In the genomic region with DNA sequence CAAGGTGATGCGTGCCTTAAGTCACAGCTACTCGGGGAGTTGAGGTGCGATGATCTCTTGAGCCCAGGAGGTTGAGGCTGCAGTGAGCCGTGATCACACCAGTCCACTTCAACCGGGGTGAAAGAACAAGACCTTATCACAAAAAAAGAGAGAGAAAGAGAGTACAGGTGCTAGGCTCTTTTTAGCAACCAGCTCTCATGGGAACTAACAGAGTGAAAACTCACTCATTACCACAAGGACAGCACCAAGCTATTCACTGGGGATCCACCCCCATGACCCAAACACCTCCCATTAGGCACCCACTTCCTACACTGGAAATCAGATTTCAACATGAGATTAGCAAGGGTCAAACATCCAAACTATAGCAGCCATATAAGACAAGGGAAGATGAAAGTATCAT, we compare ENCODE assay signal across 13 cellular contexts.
DNase-seq lines count a peak whose midpoint lies in the region; ATAC-seq and TF ChIP-seq lines count a peak whose summit lies in the region.
"Had no signal": no experiment of that assay in that cellular context is flagged by ENCODE, and none has a peak within 500 bp of the region (broad histone marks: within the 10 kb centered on the region; RNA-seq: fewer than 3 reads in every experiment).

No MANE protein-coding gene starts in this region.

- dilution Hi-C loops in mammary epithelial cell (cut with HindIII; ENCODE audit: low sequenced_read_pairs): no loop called here

- DNase-seq in NB4 (ENCODE audit: low read depth) (peak; percentile 16), HT-29 (ENCODE audit: low spot score) (no peak), left cardiac atrium (no peak), mammary epithelial cell (no peak), cerebellar cortex (ENCODE audit: low spot score) (no peak)
- DNase-seq: NCI-H1092 treated with DMSO at 0.1 percent for 48 hours; NCI-H526; Right ventricle myocardium superior; stimulated activated CD4-positive, alpha-beta T cell treated with anti-CD3 and anti-CD28 coated beads, Interleukin-2, amount 100 ng/mL, for 48 hours; stomach had no signal

- WGBS in mammary epithelial cell (ENCODE audit: low coverage, missing lambda C conversion rate): 90% methylated on average over 5 of the region's 5 CpGs

- CTCF ChIA-PET in mammary epithelial cell (lab: Charles Lee; ENCODE audit: low non-redundant PET): no interaction called here

- H3K9me3 ChIP-seq in mammary epithelial cell (replicated peaks; ENCODE audit: insufficient read depth, low read length): no peaks in the 10 kb centered on the region

- no TSS peak for BruUV-seq in mammary epithelial cell (replicated peaks; lab: Mats Ljungman, UMichigan)

- H4K20me1 ChIP-seq in mammary epithelial cell (ENCODE audit: insufficient read depth, low read length): no peaks in the 10 kb centered on the region

- H3K36me3 ChIP-seq in mammary epithelial cell (ENCODE audit: insufficient read depth, low read length): no peaks in the 10 kb centered on the region
- H3K36me3 ChIP-seq: stomach had no signal

- H3K79me2 ChIP-seq in mammary epithelial cell (ENCODE audit: insufficient read depth, low read length): no peaks in the 10 kb centered on the region

- ATAC-seq in GM18867 (IDR thresholded peaks at IDR 0.05; ENCODE audit: unreplicated experiment) (peak; percentile 75), GM21515 (IDR thresholded peaks at IDR 0.05; ENCODE audit: unreplicated experiment) (peak; percentile 78), HG02981 (IDR thresholded peaks at IDR 0.05; ENCODE audit: unreplicated experiment) (peak; percentile 78), left cardiac atrium (no peak)

- no peak overlapping the region for H3K27ac ChIP-seq in mammary epithelial cell (ENCODE audit: insufficient read depth, low read depth, low read length)
- H3K27ac ChIP-seq: stomach had no signal

- TF ChIP-seq CTCF in NB4 (IDR thresholded peaks at IDR 0.05; ENCODE audit: low read depth, low read length): no peak
- no peak for TF ChIP-seq CTCF in mammary epithelial cell (conservative IDR thresholded peaks at IDR 0.05 in 1 of 2, IDR thresholded peaks at IDR 0.05 in 1 of 2; ENCODE audit: extremely low read depth in 1 of 2, insufficient read depth in 1 of 2, low read depth in 1 of 2, low read length in 2 of 2)

- TF ChIP-seq POLR2A in NB4 (IDR thresholded peaks at IDR 0.05; ENCODE audit: extremely low read depth, insufficient read length): no peak

- H3K4me2 ChIP-seq in mammary epithelial cell (ENCODE audit: insufficient read depth, low read depth, low read length): no peak overlapping the region

- no peaks in the 10 kb centered on the region for H3K27me3 ChIP-seq in mammary epithelial cell (ENCODE audit: insufficient read depth, low read length)
- H3K27me3 ChIP-seq: stomach had no signal

- in situ Hi-C loops in mammary epithelial cell (cut with MboI; ENCODE audit: low sequenced_read_pairs in 2 of 2): no loop called here

- H3K4me1 ChIP-seq in mammary epithelial cell (ENCODE audit: insufficient read depth, low read length): peaks cover 4% of the 10 kb centered on the region
- H3K4me1 ChIP-seq: stomach had no signal

- intact Hi-C loops in left cardiac atrium (cut with DNase I): no loop called here
- intact Hi-C loops in mammary epithelial cell (cut with micrococcal nuclease): no loop called here

- no peak overlapping the region for H3K9ac ChIP-seq in mammary epithelial cell (ENCODE audit: insufficient read depth, low read length)

- no peak overlapping the region for H2AFZ ChIP-seq in mammary epithelial cell (ENCODE audit: low read depth, low read length)

- H3K4me3 ChIP-seq in NB4 (ENCODE audit: low read depth, low read length): no peak overlapping the region
- H3K4me3 ChIP-seq in mammary epithelial cell (replicated peaks in 1 of 3; ENCODE audit: insufficient read depth in 1 of 3, low read depth in 2 of 3, low read length in 3 of 3): no peak overlapping the region
- H3K4me3 ChIP-seq: stomach had no signal

Comparison
In these comparisons a context has a peak if more than half of its experiments do, and no peak if none do; other contexts are left out.
1. ATAC-seq: peak in GM18867 (single experiment), GM21515 (single experiment) and HG02981 (single experiment); none in left cardiac atrium (0 of 2).